In the genomic region with DNA sequence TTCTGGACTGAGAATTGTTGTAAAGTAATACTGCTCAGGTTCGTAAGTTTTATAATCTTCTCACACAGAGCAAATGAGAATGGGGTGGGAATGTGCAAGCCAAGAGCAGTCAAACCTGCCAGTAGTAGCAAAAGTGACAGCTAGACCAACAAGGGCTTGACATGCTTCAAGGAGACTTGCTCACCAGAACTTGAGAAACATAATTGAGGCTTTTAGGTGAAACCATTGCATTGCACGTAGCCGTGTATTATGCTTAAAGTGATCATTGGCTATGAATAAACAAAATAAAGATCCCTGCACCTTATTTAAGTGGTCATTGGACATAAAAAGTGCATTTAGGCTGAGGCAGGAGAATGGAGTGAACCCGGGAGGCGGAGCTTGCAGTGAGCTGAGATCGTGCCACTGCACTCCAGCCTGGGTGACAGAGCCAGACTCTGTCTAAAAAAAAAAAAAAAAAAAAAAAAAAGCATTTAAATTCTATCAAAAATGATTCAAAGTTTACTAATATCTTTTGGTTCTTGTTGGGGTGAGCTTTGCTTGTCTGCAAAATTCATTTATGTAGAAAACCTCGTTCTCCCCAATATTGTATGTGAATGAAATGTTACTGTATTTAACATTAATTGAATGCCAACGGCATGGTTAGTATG, we compare ENCODE assay signal across 14 cellular contexts. TPM values are rescaled to one million over a fixed set of nuclear protein-coding genes. Genes with fewer than 3 reads are reported as not detected.
DNase-seq lines count a peak whose midpoint lies in the region; ATAC-seq and TF ChIP-seq lines count a peak whose summit lies in the region.
"Had no signal": no experiment of that assay in that cellular context is flagged by ENCODE, and none has a peak within 500 bp of the region (broad histone marks: within the 10 kb centered on the region; RNA-seq: fewer than 3 reads in every experiment).

No MANE protein-coding gene starts in this region.

- POLR2A ChIA-PET in CD4-positive, alpha-beta T cell (lab: Charles Lee), result no interaction called here

- H3K9me3 ChIP-seq in Karpas-422 (ENCODE audit: low read length) (no peaks in the 10 kb centered on the region), hepatocyte (ENCODE audit: low read depth) (no peaks in the 10 kb centered on the region), tibial artery (no peaks in the 10 kb centered on the region), HAP-1 (no peaks in the 10 kb centered on the region)
- H3K9me3 ChIP-seq in CD4-positive, alpha-beta T cell (ENCODE audit: control insufficient read depth, low read length), result no peaks in the 10 kb centered on the region

- H3K4me1 ChIP-seq in Karpas-422 (ENCODE audit: low read length) (peaks cover 53% of the 10 kb centered on the region), hepatocyte (ENCODE audit: insufficient read depth) (no peaks in the 10 kb centered on the region), tibial artery (peaks cover 0 to 50% (median 4%) of the 10 kb centered on the region in 4 donors), HAP-1 (no peaks in the 10 kb centered on the region)

- no peak overlapping the region for H2AFZ ChIP-seq in Karpas-422 (ENCODE audit: low read length)
- no peak overlapping the region for H2AFZ ChIP-seq in hepatocyte
- H2AFZ ChIP-seq: GM23338 had no signal

- no peaks in the 10 kb centered on the region for H3K9me2 ChIP-seq in Karpas-422 (replicated peaks; ENCODE audit: insufficient read depth, low read length)
- no peaks in the 10 kb centered on the region for H3K9me2 ChIP-seq in hepatocyte (replicated peaks; ENCODE audit: insufficient read depth)

- ATAC-seq in CD4-positive, alpha-beta T cell (ENCODE audit: poor library complexity), result no peak
- ATAC-seq: GM23338 had no signal

- no peak for TF ChIP-seq CTCF in hepatocyte (IDR thresholded peaks at IDR 0.05; ENCODE audit: poor library complexity)
- no peak for TF ChIP-seq CTCF in tibial artery (IDR thresholded peaks at IDR 0.05)
- TF ChIP-seq CTCF in CD4-positive, alpha-beta T cell (IDR thresholded peaks at IDR 0.05), result no peak

- intact Hi-C loops in tibial artery (cut with DNase I; ENCODE audit: low total_unique reads), result loop anchor here (5.0 kb wide), 1 partner anchor 212 kb away; a partner anchor contains a TSS
- intact Hi-C loops in CD4-positive, alpha-beta T cell (cut with DNase I, micrococcal nuclease), result no loop called here

- H3K79me2 ChIP-seq in Karpas-422 (ENCODE audit: low read length) (peaks cover 41% of the 10 kb centered on the region), hepatocyte (no peaks in the 10 kb centered on the region)

- H3K4me3 Mint-ChIP-seq in CD4-positive, alpha-beta T cell, result no peak overlapping the region
- H3K4me3 Mint-ChIP-seq: CD14-positive monocyte, GM23338, H9, IgD-negative memory B cell had no signal

- H3K36me3 ChIP-seq in Karpas-422 (ENCODE audit: insufficient read depth, low read length) (peaks cover 3% of the 10 kb centered on the region; the same call in 1 of the 2 replicates), hepatocyte (replicated peaks; ENCODE audit: insufficient read depth, low read depth) (no peaks in the 10 kb centered on the region), tibial artery (no peaks in the 10 kb centered on the region), HAP-1 (replicated peaks) (no peaks in the 10 kb centered on the region)

- H3K27ac ChIP-seq in Karpas-422 (ENCODE audit: low read length), result peak overlapping the region; percentile 72
- no peak overlapping the region for H3K27ac ChIP-seq in hepatocyte
- peak overlapping the region; percentile 20 to 52 for H3K27ac ChIP-seq in tibial artery
- H3K27ac ChIP-seq in CD4-positive, alpha-beta T cell (ENCODE audit: low read depth, low read length), result no peak overlapping the region
- H3K27ac ChIP-seq: 22Rv1 had no signal

- H3K4me2 ChIP-seq in Karpas-422 (ENCODE audit: low read depth, low read length, poor library complexity, severe bottlenecking) (peak overlapping the region; percentile 63), hepatocyte (peak overlapping the region; percentile 35)
- H3K4me2 ChIP-seq: GM23338 had no signal

- H3K27me3 Mint-ChIP-seq in CD4-positive, alpha-beta T cell, result no peaks in the 10 kb centered on the region
- H3K27me3 Mint-ChIP-seq: IgD-negative memory B cell had no signal

- 67% methylated on average over 8 of the region's 8 CpGs for WGBS in hepatocyte (ENCODE audit: low lambda C conversion rate, missing lambda C conversion rate)

- H3K4me3 ChIP-seq in Karpas-422 (ENCODE audit: low read length), result no peak overlapping the region
- no peak overlapping the region for H3K4me3 ChIP-seq in hepatocyte
- no peak overlapping the region for H3K4me3 ChIP-seq in tibial artery
- no peak overlapping the region for H3K4me3 ChIP-seq in HAP-1
- H3K4me3 ChIP-seq: GM23338 had no signal

- H4K20me1 ChIP-seq in Karpas-422 (ENCODE audit: insufficient read depth, low read depth, low read length), result no peaks in the 10 kb centered on the region
- H4K20me1 ChIP-seq in hepatocyte (ENCODE audit: insufficient read depth, poor library complexity, severe bottlenecking), result no peaks in the 10 kb centered on the region

- CTCF ChIA-PET in CD4-positive, alpha-beta T cell (lab: Charles Lee), result no interaction called here

- in situ Hi-C loops in HAP-1 (cut with MboI; ENCODE audit: low sequenced_read_pairs), result loop anchor here (25.0 kb wide), 1 partner anchor 2002 kb away; no protein-coding TSS in a partner anchor

- no peak overlapping the region for H3K27ac Mint-ChIP-seq in CD4-positive, alpha-beta T cell
- H3K27ac Mint-ChIP-seq: CD14-positive monocyte, GM23338, H9, IgD-negative memory B cell had no signal

- H3K27me3 ChIP-seq in Karpas-422 (ENCODE audit: low read length), result no peaks in the 10 kb centered on the region
- no peaks in the 10 kb centered on the region for H3K27me3 ChIP-seq in hepatocyte
- H3K27me3 ChIP-seq in tibial artery, result no peaks in the 10 kb centered on the region
- peaks cover 20% of the 10 kb centered on the region; the same call in 1 of the 2 replicates for H3K27me3 ChIP-seq in HAP-1 (ENCODE audit: low read depth)
- no peaks in the 10 kb centered on the region for H3K27me3 ChIP-seq in CD4-positive, alpha-beta T cell (ENCODE audit: control insufficient read depth, insufficient read depth, low read length)

- no peaks in the 10 kb centered on the region for H3K9me3 Mint-ChIP-seq in CD4-positive, alpha-beta T cell
- H3K9me3 Mint-ChIP-seq: CD14-positive monocyte, GM23338, H9, IgD-negative memory B cell had no signal

- DNase-seq in DMS79 treated with DMSO at 0.1 percent for 48 hours (lab: John Stamatoyannopoulos, UW), result peak; percentile 27
- no peak for DNase-seq in DMS79 (lab: John Stamatoyannopoulos, UW)
- no peak for DNase-seq in Karpas-422
- DNase-seq in hepatocyte (ENCODE audit: low spot score), result no peak
- no peak for DNase-seq in tibial artery
- no peak for DNase-seq in HAP-1 (ENCODE audit: low spot score in 2 of 2)
- DNase-seq in CD4-positive, alpha-beta T cell, result no peak
- DNase-seq in SW480 (ENCODE audit: low spot score), result no peak
- DNase-seq: DMS53, H9 had no signal

- H3K9ac ChIP-seq in Karpas-422 (ENCODE audit: low read length), result no peak overlapping the region

- peaks cover 22% of the 10 kb centered on the region for H3K4me1 Mint-ChIP-seq in CD4-positive, alpha-beta T cell (ENCODE audit: low read depth)

- H3K36me3 Mint-ChIP-seq in CD4-positive, alpha-beta T cell (ENCODE audit: low read depth), result peaks cover 11% of the 10 kb centered on the region
- H3K36me3 Mint-ChIP-seq: IgD-negative memory B cell had no signal

RNA-seq across cellular contexts. Expression of a gene that starts 11.8 kb away (rescaled TPM):
- 242 and 276 TPM in 2 replicates for total RNA-seq in Karpas-422 (2014; rRNA removed; shearing (Covaris generic); ENCODE audit: low replicate concordance)
- total RNA-seq in hepatocyte, result 178 and 196 TPM in 2 replicates
- polyA plus RNA-seq in hepatocyte, result 118 and 125 TPM in 2 replicates
- 100 to 1,000 TPM; 121 to 126 TPM for total RNA-seq in CD4-positive, alpha-beta T cell

RNA-seq across cellular contexts. Expression of a gene that starts 45.2 kb away (rescaled TPM):
- 34.8 and 38.3 TPM in 2 replicates for total RNA-seq in Karpas-422 (2014; rRNA removed; shearing (Covaris generic); ENCODE audit: low replicate concordance)
- 0.16 TPM in 1 of 2 replicates, not detected in the other for total RNA-seq in hepatocyte
- polyA plus RNA-seq in hepatocyte, result 0.59 and 0.64 TPM in 2 replicates
- total RNA-seq in CD4-positive, alpha-beta T cell, result 1 to 10 TPM; 4.6 to 4.7 TPM
- total RNA-seq: H9 had no signal

Comparison
In these comparisons a context has a peak if more than half of its experiments do, and no peak if none do; other contexts are left out.
1. H3K27ac ChIP-seq: peak in Karpas-422 (single experiment) and tibial artery (2 of 2); none in hepatocyte (single experiment) and CD4-positive, alpha-beta T cell (single experiment).